Comparison of ENCODE assay signal across 18 cellular contexts in the genomic region with DNA sequence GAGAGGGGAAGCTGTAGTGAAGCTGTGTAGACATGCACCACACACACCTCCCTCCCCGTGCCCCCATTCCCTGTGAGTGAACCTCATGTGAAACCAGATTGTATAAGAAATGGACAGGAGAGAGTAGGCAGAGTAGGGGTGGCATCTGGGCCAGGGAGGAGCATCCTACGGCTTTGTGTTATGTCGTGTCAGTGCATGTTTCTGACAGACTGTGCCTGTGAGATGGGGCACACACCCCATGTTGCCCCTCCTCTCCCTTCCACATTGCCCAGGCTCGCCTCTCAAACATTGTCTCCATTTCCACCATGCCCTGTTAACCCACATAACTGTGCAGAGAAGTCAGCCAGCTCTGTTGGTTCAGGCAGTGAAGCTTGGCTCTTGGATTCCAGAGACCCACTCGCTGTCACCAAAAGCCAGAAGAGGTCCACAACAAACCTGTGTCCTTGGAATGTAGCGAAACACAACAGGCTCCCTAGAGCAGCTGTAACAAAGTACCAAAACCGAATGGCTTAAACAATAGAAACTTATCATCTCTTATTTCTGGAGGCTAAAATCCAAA.
"Had no signal": no experiment of that assay in that cellular context is flagged by ENCODE, and none has a peak within 500 bp of the region (broad histone marks: within the 10 kb centered on the region; RNA-seq: fewer than 3 reads in every experiment).

No MANE protein-coding gene starts in this region.

- H3K79me2 ChIP-seq: hepatocyte had no signal

- H3K27ac ChIP-seq: hepatocyte, spleen, upper lobe of right lung had no signal

- H3K4me3 ChIP-seq: hepatocyte, lung, spleen, upper lobe of right lung had no signal

- H3K4me1 ChIP-seq: spleen, upper lobe of right lung had no signal

- H2AFZ ChIP-seq: hepatocyte had no signal

- H3K27me3 ChIP-seq: hepatocyte, spleen, upper lobe of right lung had no signal

- DNase-seq: effector memory CD8-positive, alpha-beta T cell; foreskin melanocyte; head of caudate nucleus; left colon; left ventricle myocardium superior; mesenchymal stem cell; midbrain; nephron progenitor cell; posterior cingulate gyrus; spleen; stimulated activated CD4-positive, alpha-beta T cell treated with anti-CD3 and anti-CD28 coated beads, Interleukin-15, amount 100 ng/mL, for 24 hours; stimulated activated CD4-positive, alpha-beta T cell treated with anti-CD3 and anti-CD28 coated beads, Interleukin-1b, Interleukin-23, amount 100 ng/mL, for 48 hours; stimulated activated CD4-positive, alpha-beta T cell treated with anti-CD3 and anti-CD28 coated beads, Interleukin-4, amount 100 ng/mL, for 24 hours; upper lobe of right lung had no signal

- H3K36me3 ChIP-seq: upper lobe of right lung had no signal

- H3K4me2 ChIP-seq: hepatocyte had no signal

- ATAC-seq: effector memory CD8-positive, alpha-beta T cell; left colon; left ventricle myocardium superior; sciatic nerve; stimulated activated memory B cell treated with anti-CD40 and anti-IgM and Interleukin-4, amounts not matched to agents 10 μg/mL and 1 μg/mL and 100 μg/mL, for 72 hours; upper lobe of right lung had no signal

- H3K9me3 ChIP-seq: spleen, upper lobe of right lung had no signal
